In genomic region chr9:69046723-69047122, GRCh38 we compare ENCODE assay signal across 26 cellular contexts. TPM values are rescaled to one million over a fixed set of nuclear protein-coding genes. Genes with fewer than 3 reads are reported as not detected.
"Had no signal": no experiment of that assay in that cellular context is flagged by ENCODE, and none has a peak within 500 bp of the region (broad histone marks: within the 10 kb centered on the region; RNA-seq: fewer than 3 reads in every experiment).

No MANE protein-coding gene starts in this region.

- DNase-seq: activated B cell treated with CpG ODN at 0.5 μM for 24 hours; activated CD4-positive, alpha-beta memory T cell treated with anti-CD3 and anti-CD28 coated beads for 36 hours; activated CD4-positive, alpha-beta T cell treated with anti-CD3 and anti-CD28 coated beads, Interleukin-2, amount 10 ng/mL, durations not matched to agents 7 days and 5 days; activated CD8-positive, alpha-beta memory T cell treated with anti-CD3 and anti-CD28 coated beads for 24 hours; activated effector memory CD4-positive, alpha-beta T cell treated with anti-CD3 and anti-CD28 coated beads, Interleukin-2, amount 50 U/mL, for 16 hours; activated naive CD4-positive, alpha-beta T cell treated with Interleukin-2 at 50 U/mL for 16 hours; activated naive CD8-positive, alpha-beta T cell treated with anti-CD3 and anti-CD28 coated beads, Interleukin-2, amount 50 U/mL, for 24 hours; activated T-cell treated with anti-CD3 and anti-CD28 coated beads, Interleukin-2, amount 50 U/mL, for 4 hours; amniotic stem cell; body of pancreas; MM.1S; NCI-H1105; NCI-H1436; NCI-H1694 treated with DMSO at 0.1 percent for 48 hours; NCI-H2029 treated with DMSO at 0.1 percent for 48 hours; NCI-H446; NCI-H524; SIG-M5; T-cell; T1000 had no signal

- H3K36me3 Mint-ChIP-seq: activated naive CD4-positive, alpha-beta T cell treated with anti-CD3 and anti-CD28 coated beads, Interleukin-2, amount 50 U/mL, for 72 hours had no signal

- H3K4me3 ChIP-seq: ascending aorta, body of pancreas, SK-N-MC had no signal

- H3K9me3 Mint-ChIP-seq: activated B cell treated with CpG ODN at 0.5 μM for 24 hours; activated CD4-positive, alpha-beta memory T cell treated with anti-CD3 and anti-CD28 coated beads for 36 hours; activated CD4-positive, alpha-beta T cell treated with anti-CD3 and anti-CD28 coated beads, Interleukin-2, amount 10 ng/mL, durations not matched to agents 7 days and 5 days; activated naive CD4-positive, alpha-beta T cell treated with anti-CD3 and anti-CD28 coated beads, Interleukin-2, amount 50 U/mL, for 72 hours; activated naive CD8-positive, alpha-beta T cell treated with anti-CD3 and anti-CD28 coated beads, Interleukin-2, amount 50 U/mL, for 24 hours; activated T-cell treated with anti-CD3 and anti-CD28 coated beads, Interleukin-2, amount 50 U/mL, for 4 hours; T-cell had no signal

- H3K27me3 Mint-ChIP-seq: activated B cell treated with CpG ODN at 0.5 μM for 24 hours; activated CD4-positive, alpha-beta memory T cell treated with anti-CD3 and anti-CD28 coated beads for 36 hours; activated CD4-positive, alpha-beta T cell treated with anti-CD3 and anti-CD28 coated beads, Interleukin-2, amount 10 ng/mL, durations not matched to agents 7 days and 5 days; activated naive CD8-positive, alpha-beta T cell treated with anti-CD3 and anti-CD28 coated beads, Interleukin-2, amount 50 U/mL, for 24 hours; T-cell had no signal

- H3K4me3 Mint-ChIP-seq: activated B cell treated with CpG ODN at 0.5 μM for 24 hours; activated CD4-positive, alpha-beta memory T cell treated with anti-CD3 and anti-CD28 coated beads for 36 hours; activated CD4-positive, alpha-beta T cell treated with anti-CD3 and anti-CD28 coated beads, Interleukin-2, amount 10 ng/mL, durations not matched to agents 7 days and 5 days; activated naive CD8-positive, alpha-beta T cell treated with anti-CD3 and anti-CD28 coated beads, Interleukin-2, amount 50 U/mL, for 24 hours; activated T-cell treated with anti-CD3 and anti-CD28 coated beads, Interleukin-2, amount 50 U/mL, for 4 hours; T-cell had no signal

- H3K4me1 Mint-ChIP-seq: activated B cell treated with CpG ODN at 0.5 μM for 24 hours had no signal

- ATAC-seq: activated naive CD4-positive, alpha-beta T cell treated with anti-CD3 and anti-CD28 coated beads, Interleukin-2, amount 50 U/mL, for 72 hours; activated naive CD8-positive, alpha-beta T cell treated with anti-CD3 and anti-CD28 coated beads, Interleukin-2, amount 50 U/mL, for 24 hours; activated T-cell treated with anti-CD3 and anti-CD28 coated beads, Interleukin-2, amount 50 U/mL, for 4 hours; body of pancreas; T-cell had no signal

- H3K27ac Mint-ChIP-seq: activated B cell treated with CpG ODN at 0.5 μM for 24 hours; activated CD4-positive, alpha-beta memory T cell treated with anti-CD3 and anti-CD28 coated beads for 36 hours; activated CD4-positive, alpha-beta T cell treated with anti-CD3 and anti-CD28 coated beads, Interleukin-2, amount 10 ng/mL, durations not matched to agents 7 days and 5 days; activated naive CD4-positive, alpha-beta T cell treated with anti-CD3 and anti-CD28 coated beads, Interleukin-2, amount 50 U/mL, for 72 hours; activated naive CD8-positive, alpha-beta T cell treated with anti-CD3 and anti-CD28 coated beads, Interleukin-2, amount 50 U/mL, for 24 hours had no signal

- H3K36me3 ChIP-seq: ascending aorta had no signal

- H3K9me3 ChIP-seq: ascending aorta, body of pancreas had no signal

- H3K27ac ChIP-seq: body of pancreas, SK-N-MC had no signal

- H3K27me3 ChIP-seq: ascending aorta, body of pancreas had no signal

- FAIRE-seq: bronchial epithelial cell, RCC 7860, TTC549 had no signal

RNA-seq across cellular contexts. Expression of gene FXN, which starts 11.2 kb away (rescaled TPM):
- total RNA-seq: ascending aorta had no signal

RNA-seq across cellular contexts. Expression of gene PRKACG, which starts 32.8 kb away (rescaled TPM):
- total RNA-seq: activated B cell treated with CpG ODN at 0.5 μM for 24 hours; activated CD4-positive, alpha-beta memory T cell treated with anti-CD3 and anti-CD28 coated beads for 36 hours; activated CD4-positive, alpha-beta T cell treated with anti-CD3 and anti-CD28 coated beads, Interleukin-2, amount 10 ng/mL, durations not matched to agents 7 days and 5 days; activated naive CD4-positive, alpha-beta T cell treated with anti-CD3 and anti-CD28 coated beads, Interleukin-2, amount 50 U/mL, for 72 hours; activated T-cell treated with anti-CD3 and anti-CD28 coated beads, Interleukin-2, amount 50 U/mL, for 4 hours; ascending aorta; body of pancreas; bronchial epithelial cell; T-cell had no signal
